15 cellular contexts compared by ENCODE assay signal in the genomic region with DNA sequence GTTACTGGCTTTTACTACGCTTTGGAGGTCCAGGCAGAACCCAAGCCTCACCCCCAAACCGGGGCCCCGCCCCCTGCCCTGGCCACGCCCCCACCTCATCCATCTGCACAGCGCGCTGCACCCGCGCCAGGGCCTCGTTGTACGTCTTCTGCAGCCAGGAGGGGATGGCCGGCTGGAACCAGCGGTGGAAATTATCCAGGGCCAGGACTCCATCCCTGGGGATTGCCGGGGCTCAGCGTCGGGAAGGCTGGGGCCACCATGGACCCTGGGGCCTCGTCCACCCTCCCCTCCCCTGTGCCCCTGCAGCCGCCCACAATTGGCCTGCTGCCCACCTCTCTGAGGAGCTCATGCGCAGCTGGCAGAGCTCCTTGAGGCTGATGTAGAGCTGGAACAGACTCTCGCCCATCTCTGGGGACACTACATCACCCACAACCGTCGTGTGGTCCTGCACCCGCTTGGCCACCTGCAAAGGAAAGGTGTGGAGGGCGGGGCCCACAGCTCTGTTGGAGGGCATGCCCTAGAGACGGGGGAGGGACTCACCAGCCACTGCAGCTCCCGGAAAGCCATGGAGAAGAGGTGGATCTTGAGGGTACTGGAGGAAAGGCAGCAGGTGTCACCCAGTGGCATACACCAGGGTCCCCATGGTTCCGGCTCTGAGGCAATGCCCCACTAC. TPM values are rescaled to one million over a fixed set of nuclear protein-coding genes. Genes with fewer than 3 reads are reported as not detected.
A peak's percentile ranks its signal among the peaks of the same experiment; 100 is the strongest.
DNase-seq lines count a peak whose midpoint lies in the region; ATAC-seq and TF ChIP-seq lines count a peak whose summit lies in the region.
"Had no signal": no experiment of that assay in that cellular context is flagged by ENCODE, and none has a peak within 500 bp of the region (broad histone marks: within the 10 kb centered on the region; RNA-seq: fewer than 3 reads in every experiment).

No MANE protein-coding gene starts in this region.

- H3K4me3 Mint-ChIP-seq in activated T-cell treated with anti-CD3 and anti-CD28 coated beads, Interleukin-2, amount 50 U/mL, for 24 hours: no peak overlapping the region
- no peak overlapping the region for H3K4me3 Mint-ChIP-seq in activated T-cell treated with anti-CD3 and anti-CD28 coated beads, Interleukin-2, amount 50 U/mL, for 72 hours
- no peak overlapping the region for H3K4me3 Mint-ChIP-seq in activated T-helper 17 cell treated with anti-CD3 and anti-CD28 coated beads, Interleukin-2, amount 50 U/mL, for 72 hours
- H3K4me3 Mint-ChIP-seq: activated naive CD8-positive, alpha-beta T cell treated with anti-CD3 and anti-CD28 coated beads for 36 hours had no signal

- H3K4me1 Mint-ChIP-seq in activated T-cell treated with anti-CD3 and anti-CD28 coated beads, Interleukin-2, amount 50 U/mL, for 24 hours (ENCODE audit: low read depth): peaks cover 36% of the 10 kb centered on the region
- H3K4me1 Mint-ChIP-seq in activated T-cell treated with anti-CD3 and anti-CD28 coated beads, Interleukin-2, amount 50 U/mL, for 72 hours (ENCODE audit: low read depth): peaks cover 30% of the 10 kb centered on the region
- H3K4me1 Mint-ChIP-seq in activated T-helper 17 cell treated with anti-CD3 and anti-CD28 coated beads, Interleukin-2, amount 50 U/mL, for 72 hours: peaks cover 19% of the 10 kb centered on the region

- TF ChIP-seq EP300 in gastroesophageal sphincter (IDR thresholded peaks at IDR 0.05): no peak

- peak overlapping the region; percentile 11 for H3K27ac Mint-ChIP-seq in activated T-cell treated with anti-CD3 and anti-CD28 coated beads, Interleukin-2, amount 50 U/mL, for 24 hours
- no peak overlapping the region for H3K27ac Mint-ChIP-seq in activated T-cell treated with anti-CD3 and anti-CD28 coated beads, Interleukin-2, amount 50 U/mL, for 72 hours
- H3K27ac Mint-ChIP-seq in activated T-helper 17 cell treated with anti-CD3 and anti-CD28 coated beads, Interleukin-2, amount 50 U/mL, for 72 hours: no peak overlapping the region

- H3K4me3 ChIP-seq in skeletal muscle satellite cell (ENCODE audit: low read length) (no peak overlapping the region), gastroesophageal sphincter (no peak overlapping the region)
- H3K4me3 ChIP-seq: MG63, tibial nerve had no signal

- ATAC-seq in activated T-cell treated with anti-CD3 and anti-CD28 coated beads, Interleukin-2, amount 50 U/mL, for 72 hours (replicated peaks in 1 of 2): no peak
- no peak for ATAC-seq in activated T-helper 17 cell treated with anti-CD3 and anti-CD28 coated beads, Interleukin-2, amount 50 U/mL, for 72 hours (replicated peaks)
- ATAC-seq in gastroesophageal sphincter: no peak
- ATAC-seq: naive thymus-derived CD8-positive, alpha-beta T cell; Panc1 had no signal

- POLR2A ChIA-PET in RWPE1 (lab: Yijun Ruan, JAX; ENCODE audit: low non-redundant PET): interaction anchor here (1.3 kb wide), 1 partner anchor 56 kb away, joined by 3 read pairs; a partner anchor contains a TSS

- no peak for TF ChIP-seq CTCF in RWPE1 (conservative IDR thresholded peaks at IDR 0.05; ENCODE audit: low read depth)
- no peak for TF ChIP-seq CTCF in gastroesophageal sphincter (IDR thresholded peaks at IDR 0.05)

- H3K27me3 Mint-ChIP-seq in activated T-cell treated with anti-CD3 and anti-CD28 coated beads, Interleukin-2, amount 50 U/mL, for 24 hours: no peaks in the 10 kb centered on the region
- H3K27me3 Mint-ChIP-seq in activated T-cell treated with anti-CD3 and anti-CD28 coated beads, Interleukin-2, amount 50 U/mL, for 72 hours (ENCODE audit: low read depth): no peaks in the 10 kb centered on the region
- H3K27me3 Mint-ChIP-seq in activated T-helper 17 cell treated with anti-CD3 and anti-CD28 coated beads, Interleukin-2, amount 50 U/mL, for 72 hours: no peaks in the 10 kb centered on the region
- H3K27me3 Mint-ChIP-seq: activated naive CD8-positive, alpha-beta T cell treated with anti-CD3 and anti-CD28 coated beads for 36 hours; naive thymus-derived CD8-positive, alpha-beta T cell had no signal

- no peaks in the 10 kb centered on the region for H3K9me3 Mint-ChIP-seq in activated T-cell treated with anti-CD3 and anti-CD28 coated beads, Interleukin-2, amount 50 U/mL, for 24 hours
- H3K9me3 Mint-ChIP-seq in activated T-cell treated with anti-CD3 and anti-CD28 coated beads, Interleukin-2, amount 50 U/mL, for 72 hours: no peaks in the 10 kb centered on the region
- no peaks in the 10 kb centered on the region for H3K9me3 Mint-ChIP-seq in activated T-helper 17 cell treated with anti-CD3 and anti-CD28 coated beads, Interleukin-2, amount 50 U/mL, for 72 hours
- H3K9me3 Mint-ChIP-seq: activated naive CD8-positive, alpha-beta T cell treated with anti-CD3 and anti-CD28 coated beads for 36 hours; naive thymus-derived CD8-positive, alpha-beta T cell had no signal

- peaks cover 14% of the 10 kb centered on the region for H3K4me1 ChIP-seq in skeletal muscle satellite cell (ENCODE audit: control insufficient read depth, insufficient read depth, low read length)
- H3K4me1 ChIP-seq in gastroesophageal sphincter: peaks cover 0 to 25% (median 0%) of the 10 kb centered on the region in 3 donors

- H3K36me3 ChIP-seq in skeletal muscle satellite cell (ENCODE audit: insufficient read depth, low read length) (no peaks in the 10 kb centered on the region), gastroesophageal sphincter (peaks cover 0 to 71% of the 10 kb centered on the region in 2 donors)
- H3K36me3 ChIP-seq: MG63 had no signal

- WGBS in gastroesophageal sphincter (ENCODE audit: low coverage in 1 of 2), 2 donors: 0% methylated on average over 1 of the region's 26 CpGs; no CpG with 5 or more reads in 1 of the 2 donors

- CTCF ChIA-PET in RWPE1 (lab: Yijun Ruan, JAX): interaction anchor here (0.7 to 1.1 kb wide), 3 partner anchors 11 to 86 kb away, joined by 3 to 4 read pairs (median 3); no protein-coding TSS in a partner anchor

- DNase-seq in activated T-cell treated with anti-CD3 and anti-CD28 coated beads, Interleukin-2, amount 50 U/mL, for 24 hours: no peak
- DNase-seq in activated T-cell treated with anti-CD3 and anti-CD28 coated beads, Interleukin-2, amount 50 U/mL, for 72 hours: no peak
- DNase-seq in RWPE1 (ENCODE audit: low spot score): no peak
- DNase-seq: activated CD4-positive, CD25-positive, alpha-beta regulatory T cell treated with anti-CD3 and anti-CD28 coated beads, Interleukin-2, amount 50 U/mL, for 72 hours; activated naive CD8-positive, alpha-beta T cell treated with anti-CD3 and anti-CD28 coated beads for 36 hours; MG63; naive thymus-derived CD8-positive, alpha-beta T cell; NCI-H446; stimulated activated CD8-positive, alpha-beta memory T cell treated with anti-CD3 and anti-CD28 coated beads, Interleukin-4, amount 100 ng/mL, for 48 hours; T-helper 1 cell had no signal

- H3K4me2 ChIP-seq in skeletal muscle satellite cell (ENCODE audit: low read length): peak overlapping the region; percentile 15

- no peaks in the 10 kb centered on the region for H3K9me3 ChIP-seq in skeletal muscle satellite cell (replicated peaks; ENCODE audit: low read length)
- no peaks in the 10 kb centered on the region for H3K9me3 ChIP-seq in gastroesophageal sphincter
- H3K9me3 ChIP-seq: MG63, tibial nerve had no signal

- H3K36me3 Mint-ChIP-seq in activated T-cell treated with anti-CD3 and anti-CD28 coated beads, Interleukin-2, amount 50 U/mL, for 24 hours (ENCODE audit: low read depth): peaks cover 92% of the 10 kb centered on the region
- H3K36me3 Mint-ChIP-seq in activated T-cell treated with anti-CD3 and anti-CD28 coated beads, Interleukin-2, amount 50 U/mL, for 72 hours (ENCODE audit: insufficient read depth in 2 of 2): peaks cover 0 to 7% of the 10 kb centered on the region in 2 donors
- peaks cover 85% of the 10 kb centered on the region for H3K36me3 Mint-ChIP-seq in activated T-helper 17 cell treated with anti-CD3 and anti-CD28 coated beads, Interleukin-2, amount 50 U/mL, for 72 hours (ENCODE audit: low read depth)

- peak overlapping the region; percentile 27 for H3K27ac ChIP-seq in RWPE1
- peak overlapping the region in 1 of 4 donors; percentile 9 for H3K27ac ChIP-seq in gastroesophageal sphincter
- H3K27ac ChIP-seq: tibial nerve had no signal

- no peak overlapping the region for H3K9ac ChIP-seq in skeletal muscle satellite cell (ENCODE audit: low read depth, low read length)

- H3K27me3 ChIP-seq in skeletal muscle satellite cell (ENCODE audit: control insufficient read depth, insufficient read depth, low read length): peaks cover 3% of the 10 kb centered on the region
- no peaks in the 10 kb centered on the region for H3K27me3 ChIP-seq in gastroesophageal sphincter
- H3K27me3 ChIP-seq: MG63, tibial nerve had no signal

- no peak for TF ChIP-seq POLR2A in gastroesophageal sphincter (IDR thresholded peaks at IDR 0.05)

RNA-seq across cellular contexts. Expression of a gene that starts 8.8 kb away (rescaled TPM):
- total RNA-seq in activated T-cell treated with anti-CD3 and anti-CD28 coated beads, Interleukin-2, amount 50 U/mL, for 72 hours: 10 to 100 TPM; 89.0 to 97.6 TPM
- under 0.01 and 1.0 TPM in 2 replicates for total RNA-seq in skeletal muscle satellite cell (2012; rRNA removed)
- 100 to 1,000 TPM; 153 to 160 TPM for total RNA-seq in activated T-helper 17 cell treated with anti-CD3 and anti-CD28 coated beads, Interleukin-2, amount 50 U/mL, for 72 hours
- total RNA-seq in gastroesophageal sphincter: 10 to 100 TPM in 1 of 4 donors, 1 to 10 TPM in 3; 2.6 to 10.8 (median 5.6) TPM

RNA-seq across cellular contexts. Expression of a gene that starts 19.7 kb away (rescaled TPM):
- total RNA-seq in activated T-cell treated with anti-CD3 and anti-CD28 coated beads, Interleukin-2, amount 50 U/mL, for 72 hours: 100 to 1,000 TPM in 1 of 2 donors, 10 to 100 TPM in 1; 90.2 to 109 TPM
- total RNA-seq in skeletal muscle satellite cell (2012; rRNA removed): 15.1 and 18.5 TPM in 2 replicates
- total RNA-seq in activated T-helper 17 cell treated with anti-CD3 and anti-CD28 coated beads, Interleukin-2, amount 50 U/mL, for 72 hours: 100 to 1,000 TPM in 1 of 2 donors, 10 to 100 TPM in 1; 67.4 to 127 TPM
- total RNA-seq in gastroesophageal sphincter: 10 to 100 TPM; 50.0 to 83.9 (median 57.6) TPM

RNA-seq across cellular contexts. Expression of a gene that starts 42.9 kb away (rescaled TPM):
- total RNA-seq in activated T-cell treated with anti-CD3 and anti-CD28 coated beads, Interleukin-2, amount 50 U/mL, for 72 hours: 10 to 100 TPM; 16.5 to 24.1 TPM
- total RNA-seq in skeletal muscle satellite cell (2012; rRNA removed): 22.9 and 26.4 TPM in 2 replicates
- total RNA-seq in activated T-helper 17 cell treated with anti-CD3 and anti-CD28 coated beads, Interleukin-2, amount 50 U/mL, for 72 hours: 10 to 100 TPM; 11.0 to 32.4 TPM
- 100 to 1,000 TPM in 1 of 4 donors, 10 to 100 TPM in 3; 21.0 to 146 (median 40.8) TPM for total RNA-seq in gastroesophageal sphincter

RNA-seq across cellular contexts. Expression of a gene that starts 50.8 kb away (rescaled TPM):
- 10 to 100 TPM; 20.7 to 22.6 TPM for total RNA-seq in activated T-cell treated with anti-CD3 and anti-CD28 coated beads, Interleukin-2, amount 50 U/mL, for 72 hours
- total RNA-seq in skeletal muscle satellite cell (2012; rRNA removed): 10.9 and 12.9 TPM in 2 replicates
- 10 to 100 TPM; 19.0 to 22.1 TPM for total RNA-seq in activated T-helper 17 cell treated with anti-CD3 and anti-CD28 coated beads, Interleukin-2, amount 50 U/mL, for 72 hours
- total RNA-seq in gastroesophageal sphincter: 10 to 100 TPM in 3 of 4 donors, 1 to 10 TPM in 1; 9.8 to 41.6 (median 21.0) TPM

Comparison
In these comparisons a context has a peak if more than half of its experiments do, and no peak if none do; other contexts are left out.
1. RNA of a gene that starts 8.8 kb away (total RNA-seq): 153 to 160 TPM in activated T-helper 17 cell treated with anti-CD3 and anti-CD28 coated beads, Interleukin-2, amount 50 U/mL, for 72 hours and 89.0 to 97.6 TPM in activated T-cell treated with anti-CD3 and anti-CD28 coated beads, Interleukin-2, amount 50 U/mL, for 72 hours; 2.6 to 10.8 TPM in gastroesophageal sphincter; every median in the first group is over 4 times any median in the second.